18 cellular contexts compared by ENCODE assay signal in genomic region chr19:21947775-21948174, GRCh38.
DNase-seq lines count a peak whose midpoint lies in the region; ATAC-seq and TF ChIP-seq lines count a peak whose summit lies in the region.
"Had no signal": no experiment of that assay in that cellular context is flagged by ENCODE, and none has a peak within 500 bp of the region (broad histone marks: within the 10 kb centered on the region; RNA-seq: fewer than 3 reads in every experiment).

No MANE protein-coding gene starts in this region.

- no peaks in the 10 kb centered on the region for H3K36me3 ChIP-seq in HCT116 (ENCODE audit: control insufficient read depth in 1 of 2, insufficient read depth in 2 of 2, low read length in 2 of 2)
- H3K36me3 ChIP-seq: ascending aorta, esophagus muscularis mucosa, pancreas had no signal

- BruUV-seq in HCT116 (replicated peaks; lab: Mats Ljungman, UMichigan) = no TSS peak
- BruUV-seq in Calu3 (replicated peaks; lab: Mats Ljungman, UMichigan) = no TSS peak

- CTCF ChIA-PET in HCT116 (lab: Charles Lee) (no interaction called here), Calu3 (lab: Charles Lee) (no interaction called here)

- H3K27me3 Mint-ChIP-seq in Calu3 (ENCODE audit: unreplicated experiment) = no peaks in the 10 kb centered on the region

- POLR2A ChIA-PET in HCT116 (lab: Charles Lee) = no interaction called here

- H3K4me3 Mint-ChIP-seq in Calu3 (ENCODE audit: low read depth, unreplicated experiment) = no peak overlapping the region

- no peaks in the 10 kb centered on the region for H3K36me3 Mint-ChIP-seq in Calu3 (ENCODE audit: insufficient read depth, unreplicated experiment)

- peaks cover 5% of the 10 kb centered on the region for H3K9me3 Mint-ChIP-seq in Calu3 (ENCODE audit: low read depth, unreplicated experiment)

- no peaks in the 10 kb centered on the region for H3K79me2 ChIP-seq in HCT116 (ENCODE audit: insufficient read depth, low read length)

- no peaks in the 10 kb centered on the region for H3K4me1 ChIP-seq in HCT116 (ENCODE audit: control insufficient read depth in 1 of 2, insufficient read depth in 2 of 2, low read length in 2 of 2)
- H3K4me1 ChIP-seq: ascending aorta, esophagus muscularis mucosa, pancreas had no signal

- H3K9ac ChIP-seq in HCT116 (ENCODE audit: low read length) = no peak overlapping the region

- H3K9me3 ChIP-seq in HCT116 (ENCODE audit: control insufficient read depth in 1 of 2, insufficient read depth in 1 of 2, low read depth in 1 of 2, low read length in 2 of 2) = peaks cover 13 to 15% of the 10 kb centered on the region in 2 experiments; a peak in 2 of 4 replicates

- RAD21 ChIA-PET in HCT116 (lab: Charles Lee; ENCODE audit: low non-redundant PET in 1 of 2, low total read pairs in 2 of 2, uncharacterized antibody in 2 of 2, unreplicated experiment in 2 of 2) = no interaction called here

- no peaks in the 10 kb centered on the region for H3K27me3 ChIP-seq in HCT116 (ENCODE audit: insufficient read depth, low read length)
- H3K27me3 ChIP-seq: ascending aorta, esophagus muscularis mucosa, pancreas had no signal

- DNase-seq in D341Med (ENCODE audit: low spot score) = peak; percentile 30
- peak; percentile 4 for DNase-seq in HCT116 (ENCODE audit: low read depth, low spot score)
- peak; percentile 23 for DNase-seq in amniotic epithelial cell (ENCODE audit: low read depth)
- peak; percentile 11 for DNase-seq in fibroblast of villous mesenchyme (ENCODE audit: low read depth)
- DNase-seq in activated CD4-positive, CD25-positive, alpha-beta regulatory T cell (lab: John Stamatoyannopoulos, UW) = no peak
- DNase-seq in Calu3 = no peak
- DNase-seq in hypothalamus (lab: John Stamatoyannopoulos, UW) = no peak
- DNase-seq: activated CD8-positive, alpha-beta memory T cell treated with anti-CD3 and anti-CD28 coated beads for 24 hours; AML-193; cortex of kidney; left ventricle myocardium superior; NCI-H2081 treated with DMSO at 0.1 percent for 48 hours; pancreas; stimulated activated CD4-positive, alpha-beta T cell treated with anti-CD3 and anti-CD28 coated beads, Interleukin-4, amount 100 ng/mL, for 24 hours; T-helper 1 cell had no signal

- intact Hi-C loops in HCT116 (cut with micrococcal nuclease) = no loop called here
- intact Hi-C loops in Calu3 (cut with micrococcal nuclease; ENCODE audit: unreplicated experiment) = no loop called here

- TF ChIP-seq CTCF in HCT116 (IDR thresholded peaks at IDR 0.05 in 2 of 3, conservative IDR thresholded peaks at IDR 0.05 in 1 of 3; ENCODE audit: borderline replicate concordance in 1 of 3, insufficient read depth in 1 of 3, low read depth in 2 of 3, low read length in 2 of 3) (no peak), fibroblast of villous mesenchyme (IDR thresholded peaks at IDR 0.05; ENCODE audit: insufficient read depth, low read depth, low read length) (no peak), Calu3 (IDR thresholded peaks at IDR 0.05; ENCODE audit: unreplicated experiment) (no peak)

- H2AFZ ChIP-seq in HCT116 (ENCODE audit: low read depth, low read length, poor library complexity, severe bottlenecking) = no peak overlapping the region

- H3K4me1 Mint-ChIP-seq in Calu3 (ENCODE audit: low read depth, unreplicated experiment) = no peaks in the 10 kb centered on the region

- no peaks in the 10 kb centered on the region for H4K20me1 ChIP-seq in HCT116 (ENCODE audit: insufficient read depth)

- TF ChIP-seq RAD21 in HCT116 (IDR thresholded peaks at IDR 0.05; ENCODE audit: low read depth) = no peak

- TF ChIP-seq POLR2A in HCT116 (IDR thresholded peaks at IDR 0.05; ENCODE audit: borderline replicate concordance, extremely low read depth, insufficient read depth, insufficient read length) = no peak

- no peak overlapping the region for H3K27ac Mint-ChIP-seq in Calu3 (ENCODE audit: unreplicated experiment)

- no peak overlapping the region for H3K27ac ChIP-seq in HCT116 (ENCODE audit: low read depth, low read length)
- H3K27ac ChIP-seq: ascending aorta, esophagus muscularis mucosa, pancreas, VCaP had no signal

- no peak overlapping the region for H3K4me2 ChIP-seq in HCT116 (ENCODE audit: low read length)

- no peak for ATAC-seq in HCT116
- ATAC-seq: left ventricle myocardium superior, pancreas had no signal

- H3K4me3 ChIP-seq in HCT116 (replicated peaks in 1 of 2; ENCODE audit: low read depth in 1 of 2, low read length in 2 of 2) (no peak overlapping the region), fibroblast of villous mesenchyme (ENCODE audit: low read depth, low read length) (no peak overlapping the region)
- H3K4me3 ChIP-seq: ascending aorta, esophagus muscularis mucosa, pancreas had no signal

- no peaks in the 10 kb centered on the region for H3K9me2 ChIP-seq in HCT116 (ENCODE audit: insufficient read depth)

TF ChIP-seq in HCT116, 20 proteins besides CTCF, POLR2A, EP300 and RAD21:
- TF ChIP-seq FOSL1 (IDR thresholded peaks at IDR 0.05; ENCODE audit: low read depth) (no peak), CBX3 (IDR thresholded peaks at IDR 0.05; ENCODE audit: low read depth) (peak; percentile 58; the same call in 1 of the 2 replicates), EZH2 (IDR thresholded peaks at IDR 0.05) (no peak), TCF7L2 (IDR thresholded peaks at IDR 0.05; ENCODE audit: borderline replicate concordance, extremely low read depth, insufficient read depth, insufficient read length) (no peak), ELF1 (IDR thresholded peaks at IDR 0.05; ENCODE audit: borderline replicate concordance, low read depth) (no peak)
- TF ChIP-seq, protein P1, sequence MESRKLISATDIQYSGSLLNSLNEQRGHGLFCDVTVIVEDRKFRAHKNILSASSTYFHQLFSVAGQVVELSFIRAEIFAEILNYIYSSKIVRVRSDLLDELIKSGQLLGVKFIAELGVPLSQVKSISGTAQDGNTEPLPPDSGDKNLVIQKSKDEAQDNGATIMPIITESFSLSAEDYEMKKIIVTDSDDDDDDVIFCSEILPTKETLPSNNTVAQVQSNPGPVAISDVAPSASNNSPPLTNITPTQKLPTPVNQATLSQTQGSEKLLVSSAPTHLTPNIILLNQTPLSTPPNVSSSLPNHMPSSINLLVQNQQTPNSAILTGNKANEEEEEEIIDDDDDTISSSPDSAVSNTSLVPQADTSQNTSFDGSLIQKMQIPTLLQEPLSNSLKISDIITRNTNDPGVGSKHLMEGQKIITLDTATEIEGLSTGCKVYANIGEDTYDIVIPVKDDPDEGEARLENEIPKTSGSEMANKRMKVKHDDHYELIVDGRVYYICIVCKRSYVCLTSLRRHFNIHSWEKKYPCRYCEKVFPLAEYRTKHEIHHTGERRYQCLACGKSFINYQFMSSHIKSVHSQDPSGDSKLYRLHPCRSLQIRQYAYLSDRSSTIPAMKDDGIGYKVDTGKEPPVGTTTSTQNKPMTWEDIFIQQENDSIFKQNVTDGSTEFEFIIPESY (IDR thresholded peaks at IDR 0.05; ENCODE audit: extremely low read depth, insufficient replicate concordance, low read length) = no peak

Comparison
In these comparisons a context has a peak if more than half of its experiments do, and no peak if none do; other contexts are left out.
1. DNase-seq: peak in D341Med (single experiment), HCT116 (single experiment), amniotic epithelial cell (single experiment) and fibroblast of villous mesenchyme (single experiment); none in activated CD4-positive, CD25-positive, alpha-beta regulatory T cell (0 of 4), Calu3 (single experiment) and hypothalamus (0 of 51).